ENCODE assay signal across 8 cellular contexts in the genomic region with DNA sequence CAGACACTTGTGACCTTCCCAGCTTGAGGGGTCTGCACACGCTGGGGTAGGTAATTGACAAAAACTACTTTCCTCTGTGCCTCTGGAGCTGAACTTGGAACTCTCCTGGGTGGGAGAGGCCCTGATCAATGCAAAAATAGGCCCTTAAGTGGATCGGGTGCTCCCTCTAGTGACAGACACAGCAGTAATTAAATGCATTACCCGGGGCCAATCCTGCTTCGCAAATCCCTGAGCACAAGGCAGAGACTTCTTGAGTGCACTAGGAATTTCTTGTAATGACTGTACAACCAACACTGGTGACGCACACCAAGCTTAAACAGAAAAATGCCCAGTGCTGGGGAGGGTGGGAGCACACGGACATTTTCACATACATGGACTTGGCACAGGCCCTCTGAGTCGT. TPM values are rescaled to one million over a fixed set of nuclear protein-coding genes. Genes with fewer than 3 reads are reported as not detected.
DNase-seq lines count a peak whose midpoint lies in the region; ATAC-seq and TF ChIP-seq lines count a peak whose summit lies in the region.

No MANE protein-coding gene starts in this region.

- no peak overlapping the region for H3K27ac Mint-ChIP-seq in osteocyte (ENCODE audit: unreplicated experiment)

- H3K36me3 ChIP-seq in PC-3 (ENCODE audit: low read depth, low read length): no peaks in the 10 kb centered on the region

- H3K4me1 ChIP-seq in PC-3 (ENCODE audit: insufficient read depth, low read length) (no peaks in the 10 kb centered on the region), foreskin keratinocyte (no peaks in the 10 kb centered on the region)

- DNase-seq in Caki2 (ENCODE audit: low read depth) (peak; percentile 64), HT-29 (ENCODE audit: low spot score) (peak; percentile 95), PC-3 (peak; percentile 93), foreskin keratinocyte (peak; percentile 47 to 72), osteocyte (ENCODE audit: extremely low spot score, unreplicated experiment) (no peak)
- peak; percentile 44 for DNase-seq in activated naive CD4-positive, alpha-beta T cell treated with Interleukin-2 at 50 U/mL for 16 hours

- no peaks in the 10 kb centered on the region for H3K36me3 Mint-ChIP-seq in osteocyte (ENCODE audit: unreplicated experiment)

- H3K9me3 ChIP-seq in PC-3 (ENCODE audit: low read length): no peaks in the 10 kb centered on the region

- no peaks in the 10 kb centered on the region for H4K20me1 ChIP-seq in PC-3 (ENCODE audit: low read length)

- H3K27me3 Mint-ChIP-seq in osteocyte (ENCODE audit: unreplicated experiment): peaks cover 14% of the 10 kb centered on the region

- no peak overlapping the region for H2AFZ ChIP-seq in PC-3 (ENCODE audit: low read length)

- H3K27ac ChIP-seq in PC-3 (ENCODE audit: low read length) (no peak overlapping the region), foreskin keratinocyte (no peak overlapping the region)

- no peak overlapping the region for H3K4me3 Mint-ChIP-seq in osteocyte (ENCODE audit: unreplicated experiment)

- no peaks in the 10 kb centered on the region for H3K9me3 Mint-ChIP-seq in osteocyte (ENCODE audit: unreplicated experiment)

- CTCF ChIA-PET in PC-3 (lab: Charles Lee): interaction anchor here (0.7 to 0.9 kb wide), 2 partner anchors 8 to 43 kb away, joined by 3 read pairs; a partner anchor contains a TSS

- peak; percentile 97 for TF ChIP-seq CTCF in PC-3 (conservative IDR thresholded peaks at IDR 0.05; ENCODE audit: low read depth, low read length)
- peak; percentile 93 for TF ChIP-seq CTCF in foreskin keratinocyte (conservative IDR thresholded peaks at IDR 0.05)
- peak; percentile 84 for TF ChIP-seq CTCF in osteocyte (IDR thresholded peaks at IDR 0.05)

- no peaks in the 10 kb centered on the region for H3K4me1 Mint-ChIP-seq in osteocyte (ENCODE audit: unreplicated experiment)

- ATAC-seq in PC-3 (peak; percentile 96), foreskin keratinocyte (peak; percentile 84), HG03135 (IDR thresholded peaks at IDR 0.05; ENCODE audit: unreplicated experiment) (no peak), HG03442 (IDR thresholded peaks at IDR 0.05; ENCODE audit: unreplicated experiment) (no peak)

- H3K4me2 ChIP-seq in PC-3 (ENCODE audit: low read length): no peak overlapping the region

- no peak overlapping the region for H3K9ac ChIP-seq in PC-3 (ENCODE audit: low read length)

- intact Hi-C loops in PC-3 (cut with micrococcal nuclease): loop anchor here (1.0 kb wide), 3 partner anchors 126 to 277 kb away; no protein-coding TSS in a partner anchor

- BruUV-seq in PC-3 (replicated peaks; lab: Mats Ljungman, UMichigan): no TSS peak

- in situ Hi-C loops in Caki2 (cut with HindIII; ENCODE audit: low pct_unique_long_range_greater_than_20kb, low sequenced_read_pairs): loop anchor here (10.0 kb wide), 1 partner anchor 243 kb away; no protein-coding TSS in a partner anchor

- H3K9me2 ChIP-seq in PC-3 (replicated peaks; ENCODE audit: low read length): no peaks in the 10 kb centered on the region

- POLR2A ChIA-PET in PC-3 (lab: Charles Lee; ENCODE audit: unreplicated experiment): no interaction called here

- no peaks in the 10 kb centered on the region for H3K79me2 ChIP-seq in PC-3 (ENCODE audit: low read length)

- H3K4me3 ChIP-seq in PC-3 (ENCODE audit: low read length): no peak overlapping the region

- H3K27me3 ChIP-seq in PC-3 (ENCODE audit: low read length) (no peaks in the 10 kb centered on the region), foreskin keratinocyte (peaks cover 3% of the 10 kb centered on the region)

- H3F3A ChIP-seq in PC-3 (ENCODE audit: low read length, unreplicated experiment): no peaks in the 10 kb centered on the region

RNA-seq across cellular contexts. Expression of a gene that starts 10.6 kb away (rescaled TPM):
- total RNA-seq in Caki2 (2014; rRNA removed; shearing (Covaris generic); ENCODE audit: low replicate concordance): 231 and 237 TPM in 2 replicates
- 2,696 and 2,806 TPM in 2 replicates for total RNA-seq in HT-29 (2014; rRNA removed; shearing (Covaris generic))
- total RNA-seq in PC-3 (2014; rRNA removed) (2,068 and 2,245 TPM in 2 replicates), foreskin keratinocyte (99.3 and 138 TPM in 2 replicates), osteocyte (70.7 and 71.1 TPM in 2 replicates)
- polyA plus RNA-seq in foreskin keratinocyte: 188 and 240 TPM in 2 replicates

RNA-seq across cellular contexts. Expression of a gene that starts 24.9 kb away (rescaled TPM):
- total RNA-seq in Caki2 (2014; rRNA removed; shearing (Covaris generic); ENCODE audit: low replicate concordance): not detected in 2 replicates
- total RNA-seq in HT-29 (2014; rRNA removed; shearing (Covaris generic)): not detected in 2 replicates
- total RNA-seq in PC-3 (2014; rRNA removed): not detected in 2 replicates
- not detected in 2 replicates for total RNA-seq in foreskin keratinocyte
- not detected in 2 replicates for polyA plus RNA-seq in foreskin keratinocyte
- not detected in 2 replicates for total RNA-seq in osteocyte

RNA-seq across cellular contexts. Expression of a gene that starts 32.5 kb away (rescaled TPM):
- 281 and 295 TPM in 2 replicates for total RNA-seq in Caki2 (2014; rRNA removed; shearing (Covaris generic); ENCODE audit: low replicate concordance)
- 1,121 and 1,134 TPM in 2 replicates for total RNA-seq in HT-29 (2014; rRNA removed; shearing (Covaris generic))
- total RNA-seq in PC-3 (2014; rRNA removed) (550 and 836 TPM in 2 replicates), foreskin keratinocyte (893 and 988 TPM in 2 replicates), osteocyte (1,845 and 2,000 TPM in 2 replicates)
- polyA plus RNA-seq in foreskin keratinocyte: 1,338 and 1,473 TPM in 2 replicates

RNA-seq across cellular contexts. Expression of a gene that starts 34.1 kb away (rescaled TPM):
- total RNA-seq in Caki2 (2014; rRNA removed; shearing (Covaris generic); ENCODE audit: low replicate concordance): 2.3 and 6.7 TPM in 2 replicates
- 87.8 and 92.7 TPM in 2 replicates for total RNA-seq in HT-29 (2014; rRNA removed; shearing (Covaris generic))
- 22.1 and 22.8 TPM in 2 replicates for total RNA-seq in PC-3 (2014; rRNA removed)
- total RNA-seq in foreskin keratinocyte: 1.4 and 1.5 TPM in 2 replicates
- polyA plus RNA-seq in foreskin keratinocyte: 1.5 and 1.8 TPM in 2 replicates
- total RNA-seq in osteocyte: 0.70 and 1.1 TPM in 2 replicates

RNA-seq across cellular contexts. Expression of a gene that starts 41.6 kb away (rescaled TPM):
- not detected in 2 replicates for total RNA-seq in Caki2 (2014; rRNA removed; shearing (Covaris generic); ENCODE audit: low replicate concordance)
- total RNA-seq in HT-29 (2014; rRNA removed; shearing (Covaris generic)): not detected in 2 replicates
- total RNA-seq in PC-3 (2014; rRNA removed) (not detected in 2 replicates), foreskin keratinocyte (not detected in 2 replicates), osteocyte (not detected in 2 replicates)
- not detected in 2 replicates for polyA plus RNA-seq in foreskin keratinocyte

Comparison
In these comparisons a context has a peak if more than half of its experiments do, and no peak if none do; other contexts are left out.
1. ATAC-seq: peak in PC-3 (single experiment) and foreskin keratinocyte (single experiment); none in HG03135 (single experiment) and HG03442 (single experiment).
2. Peak in every context shown above with its lines, with median percentiles within 50 percentile points of each other: CTCF ChIP-seq.